20 cellular contexts compared by ENCODE assay signal in the genomic region with DNA sequence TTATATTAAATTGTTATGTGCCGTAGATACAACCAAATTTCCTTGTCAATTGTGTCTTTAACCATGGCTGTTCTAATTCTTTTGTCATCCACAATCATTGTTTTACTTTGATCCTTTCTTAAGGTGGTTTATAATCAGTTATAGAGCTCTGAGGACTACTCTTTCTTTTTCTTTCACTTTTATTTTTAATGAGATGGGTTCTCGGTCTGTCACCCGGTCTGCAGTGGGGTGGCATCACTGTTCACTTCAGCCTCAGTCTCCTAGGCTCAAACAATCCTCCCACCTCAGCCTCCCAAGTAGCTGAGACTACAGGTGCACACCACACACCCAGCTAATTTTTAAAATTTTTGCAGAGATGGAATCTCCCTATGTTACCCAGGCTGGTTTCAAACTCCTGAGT.
A peak's percentile ranks its signal among the peaks of the same experiment; 100 is the strongest.
DNase-seq lines count a peak whose midpoint lies in the region; ATAC-seq and TF ChIP-seq lines count a peak whose summit lies in the region.
"Had no signal": no experiment of that assay in that cellular context is flagged by ENCODE, and none has a peak within 500 bp of the region (broad histone marks: within the 10 kb centered on the region; RNA-seq: fewer than 3 reads in every experiment).

No MANE protein-coding gene starts in this region.

- POLR2A ChIA-PET in activated CD4-positive, alpha-beta memory T cell treated with anti-CD3 and anti-CD28 coated beads, Interleukin-2, amount 10 ng/mL, durations not matched to agents 7 days and 5 days (lab: Charles Lee), result interaction anchor here (1.0 to 3.6 kb wide), 2 partner anchors 14 to 26 kb away, joined by 3 to 20 read pairs; no protein-coding TSS in a partner anchor
- POLR2A ChIA-PET in CD8-positive, alpha-beta T cell (lab: Charles Lee), result interaction anchor here (1.4 kb wide), 1 partner anchor 16 kb away, joined by 5 read pairs; no protein-coding TSS in a partner anchor

- H3F3A ChIP-seq in MM.1S (ENCODE audit: insufficient read depth, low read length), result no peaks in the 10 kb centered on the region

- H3K4me3 ChIP-seq in MM.1S (ENCODE audit: low read length), result no peak overlapping the region
- no peak overlapping the region for H3K4me3 ChIP-seq in CD8-positive, alpha-beta T cell (ENCODE audit: low read depth, low read length)

- H3K9me2 ChIP-seq in MM.1S (replicated peaks; ENCODE audit: insufficient read depth, low read length), result no peaks in the 10 kb centered on the region

- no peaks in the 10 kb centered on the region for H3K27me3 ChIP-seq in MM.1S (replicated peaks; ENCODE audit: insufficient read depth, low read length)
- H3K27me3 ChIP-seq in CD8-positive, alpha-beta T cell (ENCODE audit: insufficient read depth, low read length), result no peaks in the 10 kb centered on the region

- peak overlapping the region; percentile 32 for H3K4me3 Mint-ChIP-seq in activated naive CD4-positive, alpha-beta T cell treated with anti-CD3 and anti-CD28 coated beads for 36 hours
- H3K4me3 Mint-ChIP-seq in activated CD4-positive, alpha-beta memory T cell treated with anti-CD3 and anti-CD28 coated beads, Interleukin-2, amount 10 ng/mL, durations not matched to agents 7 days and 5 days, result peak overlapping the region; percentile 30
- H3K4me3 Mint-ChIP-seq in natural killer cell, result peak overlapping the region; percentile 43
- no peak overlapping the region for H3K4me3 Mint-ChIP-seq in CD8-positive, alpha-beta T cell

- intact Hi-C loops in activated naive CD4-positive, alpha-beta T cell treated with anti-CD3 and anti-CD28 coated beads for 36 hours (cut with micrococcal nuclease), result no loop called here
- intact Hi-C loops in natural killer cell (cut with micrococcal nuclease), result no loop called here
- intact Hi-C loops in CD8-positive, alpha-beta T cell (cut with DNase I, micrococcal nuclease), result no loop called here

- peak overlapping the region; percentile 13; the same call in 1 of the 2 replicates for H3K4me2 ChIP-seq in MM.1S (ENCODE audit: low read depth, low read length)

- 0 out of 2 replicates have a peak overlapping the region, but pooled peaks have one; percentile 14 for H2AFZ ChIP-seq in MM.1S (ENCODE audit: low read length)

- no peaks in the 10 kb centered on the region; the same call in 1 of the 2 replicates for H3K4me1 ChIP-seq in MM.1S (ENCODE audit: low read length)
- H3K4me1 ChIP-seq in CD8-positive, alpha-beta T cell (ENCODE audit: insufficient read depth, low read length), result no peaks in the 10 kb centered on the region
- H3K4me1 ChIP-seq: BE2C, Caco-2 had no signal

- H3K9me3 Mint-ChIP-seq in activated naive CD4-positive, alpha-beta T cell treated with anti-CD3 and anti-CD28 coated beads for 36 hours, result no peaks in the 10 kb centered on the region
- H3K9me3 Mint-ChIP-seq in activated CD4-positive, alpha-beta memory T cell treated with anti-CD3 and anti-CD28 coated beads, Interleukin-2, amount 10 ng/mL, durations not matched to agents 7 days and 5 days, result no peaks in the 10 kb centered on the region
- H3K9me3 Mint-ChIP-seq in natural killer cell, result no peaks in the 10 kb centered on the region
- no peaks in the 10 kb centered on the region for H3K9me3 Mint-ChIP-seq in CD8-positive, alpha-beta T cell

- no peaks in the 10 kb centered on the region for H3K36me3 ChIP-seq in MM.1S (replicated peaks; ENCODE audit: insufficient read depth, low read length)
- H3K36me3 ChIP-seq in CD8-positive, alpha-beta T cell (ENCODE audit: insufficient read depth, low read length), result no peaks in the 10 kb centered on the region
- H3K36me3 ChIP-seq: BE2C had no signal

- no peak for TF ChIP-seq CTCF in MM.1S (IDR thresholded peaks at IDR 0.05; ENCODE audit: low read length)
- TF ChIP-seq CTCF in natural killer cell (IDR thresholded peaks at IDR 0.05), result no peak
- no peak for TF ChIP-seq CTCF in CD8-positive, alpha-beta T cell (IDR thresholded peaks at IDR 0.05)

- no peak for DNase-seq in activated naive CD4-positive, alpha-beta T cell treated with anti-CD3 and anti-CD28 coated beads for 36 hours
- no peak for DNase-seq in activated naive CD4-positive, alpha-beta T cell treated with Interleukin-2 at 50 U/mL for 16 hours
- DNase-seq in MM.1S (no peak), natural killer cell (no peak), LoVo (ENCODE audit: low spot score) (no peak), medulla oblongata (ENCODE audit: extremely low spot score) (no peak)
- DNase-seq in activated CD4-positive, alpha-beta memory T cell treated with anti-CD3 and anti-CD28 coated beads, Interleukin-2, amount 10 ng/mL, durations not matched to agents 7 days and 5 days, result no peak
- DNase-seq in CD8-positive, alpha-beta T cell, result no peak
- DNase-seq: BE2C; Caco-2; DMS 273 treated with DMSO at 0.1 percent for 48 hours; DMS79 treated with DMSO at 0.1 percent for 48 hours; H7; NCI-H1092; NCI-H1436; NCI-H1930; NCI-H2227 treated with DMSO at 0.1 percent for 48 hours; NCI-H510A treated with DMSO at 0.1 percent for 48 hours; NCI-H748 treated with DMSO at 0.1 percent for 48 hours; NK-92 treated with Interleukin-12 subunit alpha and Interleukin-12 subunit beta, amount 100 ng/mL, for 24 hours had no signal

- no peak overlapping the region for H3K9ac ChIP-seq in MM.1S (ENCODE audit: low read length)

- H4K20me1 ChIP-seq in MM.1S (ENCODE audit: insufficient read depth, low read length), result no peaks in the 10 kb centered on the region

- H3K79me2 ChIP-seq in MM.1S (ENCODE audit: low read length), result no peaks in the 10 kb centered on the region

- peaks cover 6% of the 10 kb centered on the region for H3K4me1 Mint-ChIP-seq in activated naive CD4-positive, alpha-beta T cell treated with anti-CD3 and anti-CD28 coated beads for 36 hours (ENCODE audit: low read depth)
- H3K4me1 Mint-ChIP-seq in activated CD4-positive, alpha-beta memory T cell treated with anti-CD3 and anti-CD28 coated beads, Interleukin-2, amount 10 ng/mL, durations not matched to agents 7 days and 5 days, result peaks cover 9% of the 10 kb centered on the region
- H3K4me1 Mint-ChIP-seq in natural killer cell, result peaks cover 24 to 37% of the 10 kb centered on the region in 2 donors
- peaks cover 13% of the 10 kb centered on the region for H3K4me1 Mint-ChIP-seq in CD8-positive, alpha-beta T cell (ENCODE audit: low read depth)

- ATAC-seq in natural killer cell, result no peak
- no peak for ATAC-seq in CD8-positive, alpha-beta T cell

- CTCF ChIA-PET in activated naive CD4-positive, alpha-beta T cell treated with anti-CD3 and anti-CD28 coated beads for 36 hours (lab: Charles Lee), result interaction anchor here (0.6 to 1.1 kb wide), 2 partner anchors 27 to 57 kb away, joined by 3 to 7 read pairs; no protein-coding TSS in a partner anchor
- CTCF ChIA-PET in activated CD4-positive, alpha-beta memory T cell treated with anti-CD3 and anti-CD28 coated beads, Interleukin-2, amount 10 ng/mL, durations not matched to agents 7 days and 5 days (lab: Charles Lee), result no interaction called here
- CTCF ChIA-PET in CD8-positive, alpha-beta T cell (lab: Charles Lee), result interaction anchor here (1.5 kb wide), 1 partner anchor 75 kb away, joined by 3 read pairs; no protein-coding TSS in a partner anchor

- no peak overlapping the region for H3K27ac Mint-ChIP-seq in activated naive CD4-positive, alpha-beta T cell treated with anti-CD3 and anti-CD28 coated beads for 36 hours
- H3K27ac Mint-ChIP-seq in activated CD4-positive, alpha-beta memory T cell treated with anti-CD3 and anti-CD28 coated beads, Interleukin-2, amount 10 ng/mL, durations not matched to agents 7 days and 5 days, result peak overlapping the region; percentile 29
- peak overlapping the region in 1 of 2 donors; percentile 6 for H3K27ac Mint-ChIP-seq in natural killer cell
- H3K27ac Mint-ChIP-seq in CD8-positive, alpha-beta T cell, result no peak overlapping the region

- no peaks in the 10 kb centered on the region for H3K27me3 Mint-ChIP-seq in activated naive CD4-positive, alpha-beta T cell treated with anti-CD3 and anti-CD28 coated beads for 36 hours (ENCODE audit: low read depth)
- peaks cover 2% of the 10 kb centered on the region for H3K27me3 Mint-ChIP-seq in activated CD4-positive, alpha-beta memory T cell treated with anti-CD3 and anti-CD28 coated beads, Interleukin-2, amount 10 ng/mL, durations not matched to agents 7 days and 5 days
- H3K27me3 Mint-ChIP-seq in natural killer cell (ENCODE audit: low read depth in 2 of 2), result no peaks in the 10 kb centered on the region
- no peaks in the 10 kb centered on the region for H3K27me3 Mint-ChIP-seq in CD8-positive, alpha-beta T cell (ENCODE audit: low read depth)

- H3K36me3 Mint-ChIP-seq in activated naive CD4-positive, alpha-beta T cell treated with anti-CD3 and anti-CD28 coated beads for 36 hours (ENCODE audit: low read depth), result no peaks in the 10 kb centered on the region
- peaks cover 4% of the 10 kb centered on the region for H3K36me3 Mint-ChIP-seq in activated CD4-positive, alpha-beta memory T cell treated with anti-CD3 and anti-CD28 coated beads, Interleukin-2, amount 10 ng/mL, durations not matched to agents 7 days and 5 days (ENCODE audit: low read depth)
- H3K36me3 Mint-ChIP-seq in natural killer cell, result no peaks in the 10 kb centered on the region
- no peaks in the 10 kb centered on the region for H3K36me3 Mint-ChIP-seq in CD8-positive, alpha-beta T cell

- no peak overlapping the region for H3K27ac ChIP-seq in MM.1S (ENCODE audit: low read length)
- no peak overlapping the region for H3K27ac ChIP-seq in CD8-positive, alpha-beta T cell (ENCODE audit: low read depth, low read length)

- no peaks in the 10 kb centered on the region for H3K9me3 ChIP-seq in MM.1S (replicated peaks; ENCODE audit: insufficient read depth, low read length)
- H3K9me3 ChIP-seq in CD8-positive, alpha-beta T cell (ENCODE audit: low read length), result no peaks in the 10 kb centered on the region
- H3K9me3 ChIP-seq: BE2C, Caco-2 had no signal
